8 cellular contexts compared by ENCODE assay signal in genomic region chr19:40139533-40140287, GRCh38. TPM values are rescaled to one million over a fixed set of nuclear protein-coding genes. Genes with fewer than 3 reads are reported as not detected.
DNase-seq lines count a peak whose midpoint lies in the region; ATAC-seq, FAIRE-seq and TF ChIP-seq lines count a peak whose summit lies in the region.

No MANE protein-coding gene starts in this region.

- H3K4me1 ChIP-seq in H9 (ENCODE audit: insufficient read depth, low read length) (no peaks in the 10 kb centered on the region), mammary epithelial cell (ENCODE audit: insufficient read depth, low read length) (no peaks in the 10 kb centered on the region), HepG2 (ENCODE audit: insufficient read depth, low read length) (no peaks in the 10 kb centered on the region)

- H3K56ac ChIP-seq in H9 (ENCODE audit: insufficient read length, low read depth, low read length): no peak overlapping the region

- no peak overlapping the region; a peak in 1 of 7 replicates for H3K27ac Mint-ChIP-seq in H9

- in situ Hi-C loops in mammary epithelial cell (cut with MboI; ENCODE audit: low sequenced_read_pairs in 2 of 2) (loop anchor here in 1 of 2 donors (5.0 kb wide), 1 partner anchor 83 kb away; no protein-coding TSS in a partner anchor), HepG2 (cut with HindIII; ENCODE audit: extremely low pct_ligation_motif_present, low pct_unique_long_range_greater_than_20kb) (loop anchor here (5.0 kb wide), 1 partner anchor 83 kb away; no protein-coding TSS in a partner anchor)

- H4K20me1 ChIP-seq in H9 (ENCODE audit: control insufficient read depth, insufficient read depth, insufficient read length) (no peaks in the 10 kb centered on the region), mammary epithelial cell (ENCODE audit: insufficient read depth, low read length) (no peaks in the 10 kb centered on the region), HepG2 (ENCODE audit: insufficient read depth, low read length) (no peaks in the 10 kb centered on the region)

- H3K23me2 ChIP-seq in H9 (ENCODE audit: insufficient read length, low read depth, low read length, poor library complexity, severe bottlenecking): no peaks in the 10 kb centered on the region

- no peak overlapping the region for H2BK120ac ChIP-seq in H9 (ENCODE audit: low read depth, low read length, poor library complexity, severe bottlenecking)

- TF ChIP-seq CTCF in H9 (conservative IDR thresholded peaks at IDR 0.05) (peak; percentile 81), mammary epithelial cell (conservative IDR thresholded peaks at IDR 0.05 in 1 of 2, IDR thresholded peaks at IDR 0.05 in 1 of 2; ENCODE audit: extremely low read depth in 1 of 2, insufficient read depth in 1 of 2, low read depth in 1 of 2, low read length in 2 of 2) (peak; percentile 59 to 75), HepG2 (CRISPR knock-in tag; IDR thresholded peaks at IDR 0.05) (peak; percentile 85)

- peaks cover 14% of the 10 kb centered on the region for H3K27me3 Mint-ChIP-seq in H9 (ENCODE audit: low read depth)

- intact Hi-C loops in mammary epithelial cell (cut with micrococcal nuclease): loop anchor here (1.0 to 10.0 kb wide), 6 partner anchors 83 to 1005 kb away; no protein-coding TSS in a partner anchor
- intact Hi-C loops in HepG2 (cut with micrococcal nuclease; ENCODE audit: unreplicated experiment): loop anchor here (1.0 kb wide), 1 partner anchor 83 kb away; no protein-coding TSS in a partner anchor

- H3K18ac ChIP-seq in H9 (ENCODE audit: insufficient read length, low read depth, low read length): no peak overlapping the region

- DNase-seq in COLO668 (lab: John Stamatoyannopoulos, UW; ENCODE audit: unreplicated experiment) (peak; percentile 5), H9 (no peak), NCI-H82 (lab: John Stamatoyannopoulos, UW) (peak; percentile 76), mammary epithelial cell (peak; percentile 23), HepG2 (ENCODE audit: low spot score) (peak; percentile 35)

- H3K36me3 ChIP-seq in mammary epithelial cell (ENCODE audit: insufficient read depth, low read length) (no peaks in the 10 kb centered on the region), HepG2 (replicated peaks in 1 of 2; ENCODE audit: control insufficient read depth in 1 of 2, insufficient read depth in 2 of 2, low read length in 2 of 2) (no peaks in the 10 kb centered on the region)

- H3K27me3 ChIP-seq in H9 (ENCODE audit: insufficient read depth, low read length) (no peaks in the 10 kb centered on the region), mammary epithelial cell (ENCODE audit: insufficient read depth, low read length) (no peaks in the 10 kb centered on the region), HepG2 (ENCODE audit: control insufficient read depth in 1 of 2, insufficient read depth in 2 of 2, low read length in 2 of 2) (peaks cover 0 to 14% of the 10 kb centered on the region in 2 experiments; a peak in 2 of 5 replicates)

- no peak for TF ChIP-seq POLR2A in HepG2 (IDR thresholded peaks at IDR 0.05; ENCODE audit: insufficient read depth in 1 of 2, low read depth in 2 of 2, low read length in 2 of 2)

- H3K27ac ChIP-seq in H9 (ENCODE audit: insufficient read length, low read depth, low read length): no peak overlapping the region
- no peak overlapping the region for H3K27ac ChIP-seq in mammary epithelial cell (ENCODE audit: insufficient read depth, low read depth, low read length)
- no peak overlapping the region for H3K27ac ChIP-seq in HepG2 (ENCODE audit: extremely low read length, insufficient read depth, low read length)

- H3K79me2 ChIP-seq in H9 (ENCODE audit: insufficient read depth, low read length): no peaks in the 10 kb centered on the region
- no peaks in the 10 kb centered on the region for H3K79me2 ChIP-seq in mammary epithelial cell (ENCODE audit: insufficient read depth, low read length)
- no peaks in the 10 kb centered on the region for H3K79me2 ChIP-seq in HepG2 (ENCODE audit: insufficient read depth, low read length)

- TF ChIP-seq EP300 in HepG2 (IDR thresholded peaks at IDR 0.05; ENCODE audit: low read depth in 2 of 2, low read length in 2 of 2) (no peak), HepG2 (CRISPR knock-in tag; IDR thresholded peaks at IDR 0.05; ENCODE audit: borderline replicate concordance) (no peak)

- H3K79me1 ChIP-seq in H9 (ENCODE audit: insufficient read depth, low read depth, low read length, poor library complexity, severe bottlenecking): no peaks in the 10 kb centered on the region

- no peak overlapping the region for H4K5ac ChIP-seq in H9 (ENCODE audit: insufficient read length, low read depth, low read length)

- no peak overlapping the region for H3K4ac ChIP-seq in H9 (ENCODE audit: low read depth, low read length)

- FAIRE-seq in HepG2 (lab: Jason Lieb, UNC): peak; percentile 81

- no peak overlapping the region for H3K14ac ChIP-seq in H9 (ENCODE audit: insufficient read depth, low read length)

- H2BK20ac ChIP-seq in H9 (ENCODE audit: low read depth, low read length, poor library complexity, severe bottlenecking): no peak overlapping the region

- no peak overlapping the region for H3T11ph ChIP-seq in H9 (ENCODE audit: low read length)

- no peaks in the 10 kb centered on the region for H3K4me1 Mint-ChIP-seq in H9

- H3K4me3 ChIP-seq in mammary epithelial cell (replicated peaks in 1 of 3; ENCODE audit: insufficient read depth in 1 of 3, low read depth in 2 of 3, low read length in 3 of 3) (no peak overlapping the region), HepG2 (replicated peaks in 1 of 3; ENCODE audit: insufficient read depth in 1 of 3, low read depth in 2 of 3, low read length in 3 of 3) (no peak overlapping the region)

- H2BK5ac ChIP-seq in H9 (ENCODE audit: insufficient read length, low read length): no peak overlapping the region

- no peak overlapping the region for H3K23ac ChIP-seq in H9 (ENCODE audit: insufficient read length, low read depth, low read length)

- dilution Hi-C loops in mammary epithelial cell (cut with HindIII; ENCODE audit: low sequenced_read_pairs): loop anchor here (5.0 kb wide), 2 partner anchors 47 to 88 kb away; partner anchors contain the start of genes CCNP and ZNF780A

- POLR2A ChIA-PET in HepG2 (lab: Yijun Ruan, JAX): no interaction called here

- peak; percentile 81 for TF ChIP-seq RAD21 in HepG2 (CRISPR knock-in tag; IDR thresholded peaks at IDR 0.05)

- CTCF ChIA-PET in mammary epithelial cell (lab: Charles Lee; ENCODE audit: low non-redundant PET): interaction anchor here (0.5 to 0.8 kb wide), 3 partner anchors 49 to 315 kb away, joined by 3 to 6 read pairs (median 4); no protein-coding TSS in a partner anchor
- CTCF ChIA-PET in HepG2 (lab: Yijun Ruan, JAX; ENCODE audit: low intra/inter-chr PET ratio, low total read pairs): interaction anchor here (2.1 to 2.6 kb wide), 2 partner anchors 16 to 82 kb away, joined by 6 to 43 read pairs; no protein-coding TSS in a partner anchor

- no peaks in the 10 kb centered on the region for H3K9me3 ChIP-seq in H9 (ENCODE audit: control insufficient read depth, low read depth, low read length)
- no peaks in the 10 kb centered on the region for H3K9me3 ChIP-seq in mammary epithelial cell (replicated peaks; ENCODE audit: insufficient read depth, low read length)
- no peaks in the 10 kb centered on the region for H3K9me3 ChIP-seq in HepG2 (ENCODE audit: low read length)

- no peak overlapping the region for H2AK5ac ChIP-seq in H9 (ENCODE audit: insufficient read length, low read length)

- no peak overlapping the region for H2BK15ac ChIP-seq in H9 (ENCODE audit: low read depth, low read length)

- no peaks in the 10 kb centered on the region for H3K36me3 Mint-ChIP-seq in H9 (ENCODE audit: insufficient read depth in 1 of 3, low read depth in 3 of 3)

- no CpG with 5 or more reads among the region's 7 CpGs for WGBS in H9 (ENCODE audit: extremely low coverage, insufficient read length, low lambda C conversion rate)
- 27% methylated on average over 6 of the region's 7 CpGs for WGBS in mammary epithelial cell (ENCODE audit: low coverage, missing lambda C conversion rate)
- WGBS in HepG2 (ENCODE audit: low lambda C conversion rate): 23% methylated on average over 7 of the region's 7 CpGs

- H3K9me3 Mint-ChIP-seq in H9: peaks cover 18 to 19% of the 10 kb centered on the region in 2 experiments

- BruUV-seq in mammary epithelial cell (replicated peaks; lab: Mats Ljungman, UMichigan) (no TSS peak), HepG2 (replicated peaks; lab: Mats Ljungman, UMichigan) (no TSS peak)

- H3K9ac ChIP-seq in H9 (ENCODE audit: extremely low read depth, insufficient read length, low read length): no peak overlapping the region
- H3K9ac ChIP-seq in mammary epithelial cell (ENCODE audit: insufficient read depth, low read length): no peak overlapping the region
- H3K9ac ChIP-seq in HepG2 (ENCODE audit: insufficient read depth, low read depth, low read length): no peak overlapping the region

- no peak overlapping the region for H2AFZ ChIP-seq in H9 (ENCODE audit: low read length)
- no peak overlapping the region for H2AFZ ChIP-seq in mammary epithelial cell (ENCODE audit: low read depth, low read length)
- H2AFZ ChIP-seq in HepG2 (ENCODE audit: low read length): no peak overlapping the region

- no peak overlapping the region for H4K91ac ChIP-seq in H9 (ENCODE audit: insufficient read length, low read depth, low read length)

- H2BK12ac ChIP-seq in H9 (ENCODE audit: insufficient read length, low read depth, low read length): no peak overlapping the region

- H3K4me2 ChIP-seq in H9 (ENCODE audit: insufficient read depth, insufficient read length, low read length) (no peak overlapping the region), mammary epithelial cell (ENCODE audit: insufficient read depth, low read depth, low read length) (no peak overlapping the region), HepG2 (ENCODE audit: low read depth, low read length) (no peak overlapping the region)

- H4K8ac ChIP-seq in H9 (replicated peaks; ENCODE audit: insufficient read length, low read depth, low read length): no peak overlapping the region

- no peak overlapping the region; a peak in 1 of 5 replicates for H3K4me3 Mint-ChIP-seq in H9

- ATAC-seq in HepG2 (no peak), HG02610 (IDR thresholded peaks at IDR 0.05; ENCODE audit: unreplicated experiment) (no peak), GM18520 (IDR thresholded peaks at IDR 0.05; ENCODE audit: unreplicated experiment) (no peak), GM21529 (IDR thresholded peaks at IDR 0.05; ENCODE audit: unreplicated experiment) (no peak)

RNA-seq across cellular contexts. Expression of gene ZNF780A, which starts 49.0 kb away (rescaled TPM):
- 16.7 and 18.7 TPM in 2 replicates for total RNA-seq in H9 (2021)
- total RNA-seq in mammary epithelial cell: 10 to 100 TPM; 11.7 to 14.8 TPM
- polyA plus RNA-seq in mammary epithelial cell: 9.9 TPM
- polyA minus RNA-seq in mammary epithelial cell: 5.6 TPM
- 22.7 and 22.9 TPM in 2 replicates for total RNA-seq in HepG2 (2016; rRNA removed; fragmentation: Illumina TruSeq; extraction: Trizol)
- total RNA-seq in HepG2 (2016; cell fraction: cytosol; rRNA removed; fragmentation: Illumina TruSeq; extraction: Trizol; ENCODE audit: low read depth): 3.0 and 3.3 TPM in 2 replicates
- 21.7 and 25.4 TPM in 2 replicates for total RNA-seq in HepG2 (2016; cell fraction: insoluble cytoplasmic fraction; rRNA removed; fragmentation: Illumina TruSeq; extraction: Trizol)
- total RNA-seq in HepG2 (2016; cell fraction: membrane; rRNA removed; fragmentation: Illumina TruSeq; extraction: Trizol): 6.3 and 9.6 TPM in 2 replicates
- total RNA-seq in HepG2 (2016; cell fraction: nucleus; rRNA removed; fragmentation: Illumina TruSeq; extraction: Trizol): 38.6 and 39.0 TPM in 2 replicates
- polyA plus RNA-seq in HepG2 (2011; rRNA removed): 12.4 and 13.5 TPM in 2 replicates
- polyA plus RNA-seq in HepG2 (2011; cell fraction: cytosol; rRNA removed): 6.0 and 9.5 TPM in 2 replicates
- 20.5 and 26.8 TPM in 2 replicates for polyA plus RNA-seq in HepG2 (2011; cell fraction: nucleus; rRNA removed)
- polyA plus RNA-seq in HepG2 (2012): 15.0 and 17.3 TPM in 2 replicates
- 2.1 and 2.3 TPM in 2 replicates for polyA plus RNA-seq in HepG2 (2016; cell fraction: cytosol; fragmentation: Illumina TruSeq; extraction: Trizol; ENCODE audit: low read depth)
- 12.7 and 14.0 TPM in 2 replicates for polyA plus RNA-seq in HepG2 (2016; cell fraction: insoluble cytoplasmic fraction; fragmentation: Illumina TruSeq; extraction: Trizol; ENCODE audit: low read depth)
- polyA plus RNA-seq in HepG2 (2016; cell fraction: membrane; fragmentation: Illumina TruSeq; extraction: Trizol; ENCODE audit: low read depth): 2.7 and 4.8 TPM in 2 replicates
- 24.5 and 25.3 TPM in 2 replicates for polyA plus RNA-seq in HepG2 (2016; cell fraction: nucleus; fragmentation: Illumina TruSeq; extraction: Trizol; ENCODE audit: insufficient read depth, low read depth)
- polyA minus RNA-seq in HepG2 (2011; rRNA and poly(A)+ RNA removed; ENCODE audit: low replicate concordance): 12.7 and 16.8 TPM in 2 replicates
- polyA minus RNA-seq in HepG2 (2011; cell fraction: cytosol; rRNA and poly(A)+ RNA removed): 7.1 and 9.6 TPM in 2 replicates
- 86.3 and 88.8 TPM in 2 replicates for polyA minus RNA-seq in HepG2 (2011; cell fraction: nucleus; rRNA and poly(A)+ RNA removed)

RNA-seq across cellular contexts. Expression of gene MAP3K10, which starts 51.5 kb away (rescaled TPM):
- total RNA-seq in H9 (2021): 17.7 and 19.0 TPM in 2 replicates
- total RNA-seq in mammary epithelial cell: 10 to 100 TPM in 1 of 2 donors, 1 to 10 TPM in 1; 7.8 to 16.0 TPM
- 2.7 TPM for polyA plus RNA-seq in mammary epithelial cell
- 1.2 TPM for polyA minus RNA-seq in mammary epithelial cell
- total RNA-seq in HepG2 (2016; rRNA removed; fragmentation: Illumina TruSeq; extraction: Trizol): 1.9 and 3.4 TPM in 2 replicates
- total RNA-seq in HepG2 (2016; cell fraction: cytosol; rRNA removed; fragmentation: Illumina TruSeq; extraction: Trizol; ENCODE audit: low read depth): 3.4 and 3.7 TPM in 2 replicates
- 1.5 and 4.3 TPM in 2 replicates for total RNA-seq in HepG2 (2016; cell fraction: insoluble cytoplasmic fraction; rRNA removed; fragmentation: Illumina TruSeq; extraction: Trizol)
- 2.3 and 3.1 TPM in 2 replicates for total RNA-seq in HepG2 (2016; cell fraction: membrane; rRNA removed; fragmentation: Illumina TruSeq; extraction: Trizol)
- total RNA-seq in HepG2 (2016; cell fraction: nucleus; rRNA removed; fragmentation: Illumina TruSeq; extraction: Trizol): 4.8 and 6.5 TPM in 2 replicates
- polyA plus RNA-seq in HepG2 (2011; rRNA removed): 5.0 and 6.7 TPM in 2 replicates
- 2.4 and 4.6 TPM in 2 replicates for polyA plus RNA-seq in HepG2 (2011; cell fraction: cytosol; rRNA removed)
- polyA plus RNA-seq in HepG2 (2011; cell fraction: nucleus; rRNA removed): 28.9 and 39.9 TPM in 2 replicates
- 4.5 and 7.7 TPM in 2 replicates for polyA plus RNA-seq in HepG2 (2012)
- 1.1 and 1.2 TPM in 2 replicates for polyA plus RNA-seq in HepG2 (2016; cell fraction: cytosol; fragmentation: Illumina TruSeq; extraction: Trizol; ENCODE audit: low read depth)
- polyA plus RNA-seq in HepG2 (2016; cell fraction: insoluble cytoplasmic fraction; fragmentation: Illumina TruSeq; extraction: Trizol; ENCODE audit: low read depth): 2.1 and 3.6 TPM in 2 replicates
- polyA plus RNA-seq in HepG2 (2016; cell fraction: membrane; fragmentation: Illumina TruSeq; extraction: Trizol; ENCODE audit: low read depth): 2.5 and 3.9 TPM in 2 replicates
- 14.6 and 16.4 TPM in 2 replicates for polyA plus RNA-seq in HepG2 (2016; cell fraction: nucleus; fragmentation: Illumina TruSeq; extraction: Trizol; ENCODE audit: insufficient read depth, low read depth)
- polyA minus RNA-seq in HepG2 (2011; rRNA and poly(A)+ RNA removed; ENCODE audit: low replicate concordance): 9.5 and 13.6 TPM in 2 replicates
- 3.7 and 4.1 TPM in 2 replicates for polyA minus RNA-seq in HepG2 (2011; cell fraction: cytosol; rRNA and poly(A)+ RNA removed)
- polyA minus RNA-seq in HepG2 (2011; cell fraction: nucleus; rRNA and poly(A)+ RNA removed): 9.0 and 9.3 TPM in 2 replicates
